Comparison of ENCODE assay signal across 1 cellular context in the genomic region with DNA sequence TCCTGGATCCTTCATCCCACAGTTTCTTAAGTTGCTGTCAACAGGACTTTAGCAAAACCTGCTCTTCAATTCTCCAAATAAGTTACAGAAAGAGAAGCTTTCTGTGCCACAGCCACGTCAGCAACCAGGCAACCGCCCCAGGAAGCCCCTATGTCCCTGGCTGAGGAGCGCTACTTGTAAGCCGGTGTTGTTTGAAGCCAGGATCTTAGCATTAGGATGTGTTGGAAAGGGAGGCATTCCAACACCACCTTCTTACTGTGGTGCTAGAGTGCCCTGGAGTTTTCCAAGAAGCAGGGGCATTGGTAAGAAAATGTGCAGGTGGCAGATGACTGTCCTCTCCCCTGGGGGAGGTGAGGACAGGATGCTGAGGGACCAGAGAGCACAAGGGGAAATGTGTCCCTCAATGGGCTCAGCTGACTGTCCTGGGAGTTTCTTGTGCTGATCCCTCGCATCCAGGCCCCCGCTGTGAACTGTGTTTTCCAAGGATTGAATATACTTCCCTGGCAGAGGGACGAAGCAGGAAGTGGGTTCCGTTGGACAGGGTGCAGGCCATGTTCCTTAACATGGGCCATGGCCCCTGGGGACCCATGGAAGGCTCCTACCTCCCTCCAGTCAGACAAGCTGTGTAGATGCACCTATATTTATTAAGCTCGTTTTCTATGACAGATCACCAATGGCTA.
TF ChIP-seq lines count a peak whose summit lies in the region.

No MANE protein-coding gene starts in this region.

TF ChIP-seq in H1, 55 proteins besides CTCF, POLR2A, EP300 and RAD21 (continued from another document):
- no peak for TF ChIP-seq YY1 (IDR thresholded peaks at IDR 0.05; ENCODE audit: low read depth, low read length)
- no peak for TF ChIP-seq KDM4A (IDR thresholded peaks at IDR 0.05; ENCODE audit: low read depth, low read length, severe bottlenecking)
- no peak for TF ChIP-seq HDAC2 (IDR thresholded peaks at IDR 0.05; ENCODE audit: borderline replicate concordance in 1 of 2, low read depth in 2 of 2, low read length in 2 of 2)
- no peak for TF ChIP-seq CHD1 (IDR thresholded peaks at IDR 0.05; ENCODE audit: low read depth, low read length)
- no peak for TF ChIP-seq NRF1 (IDR thresholded peaks at IDR 0.05; ENCODE audit: low read depth, low read length)
- no peak for TF ChIP-seq CBX5 (IDR thresholded peaks at IDR 0.05; ENCODE audit: low read depth, low read length)
- TF ChIP-seq JUN (IDR thresholded peaks at IDR 0.05; ENCODE audit: low read depth, low read length): no peak
